Comparison of ENCODE assay signal across 8 cellular contexts in genomic region chr10:7410306-7410799, GRCh38. TPM values are rescaled to one million over a fixed set of nuclear protein-coding genes. Genes with fewer than 3 reads are reported as not detected.
DNase-seq lines count a peak whose midpoint lies in the region; ATAC-seq, FAIRE-seq and TF ChIP-seq lines count a peak whose summit lies in the region.

No MANE protein-coding gene starts in this region.

- H2AFZ ChIP-seq in HepG2 (ENCODE audit: low read length) = no peak overlapping the region

- H3K9me3 ChIP-seq in HepG2 (ENCODE audit: low read length) = no peaks in the 10 kb centered on the region

- no peaks in the 10 kb centered on the region for H3K9me3 Mint-ChIP-seq in stimulated activated naive B cell treated with anti-CD40 and anti-IgM and Interleukin-4, amounts not matched to agents 10 μg/mL and 1 μg/mL and 100 μg/mL, for 72 hours

- H3K4me1 ChIP-seq in HepG2 (ENCODE audit: insufficient read depth, low read length) = no peaks in the 10 kb centered on the region

- H3K4me1 Mint-ChIP-seq in stimulated activated naive B cell treated with anti-CD40 and anti-IgM and Interleukin-4, amounts not matched to agents 10 μg/mL and 1 μg/mL and 100 μg/mL, for 72 hours = peaks cover 30 to 62% of the 10 kb centered on the region in 2 donors

- TF ChIP-seq RAD21 in HepG2 (CRISPR knock-in tag; IDR thresholded peaks at IDR 0.05) = no peak

- WGBS in HepG2 (ENCODE audit: low lambda C conversion rate) = 9% methylated on average over 35 of the region's 35 CpGs

- H3K27ac ChIP-seq in HepG2 (ENCODE audit: extremely low read length, insufficient read depth, low read length) = no peak overlapping the region

- no peaks in the 10 kb centered on the region for H3K36me3 ChIP-seq in HepG2 (replicated peaks in 1 of 2; ENCODE audit: control insufficient read depth in 1 of 2, insufficient read depth in 2 of 2, low read length in 2 of 2)

- TF ChIP-seq EP300 in HepG2 (IDR thresholded peaks at IDR 0.05; ENCODE audit: low read depth in 2 of 2, low read length in 2 of 2) (no peak), HepG2 (CRISPR knock-in tag; IDR thresholded peaks at IDR 0.05; ENCODE audit: borderline replicate concordance) (no peak)

- peaks cover 4 to 33% of the 10 kb centered on the region in 2 experiments; a peak in 4 of 5 replicates for H3K27me3 ChIP-seq in HepG2 (ENCODE audit: control insufficient read depth in 1 of 2, insufficient read depth in 2 of 2, low read length in 2 of 2)

- no peak for TF ChIP-seq CTCF in cardiac fibroblast (IDR thresholded peaks at IDR 0.05; ENCODE audit: low read depth, low read length)
- TF ChIP-seq CTCF in HepG2 (CRISPR knock-in tag; IDR thresholded peaks at IDR 0.05) = no peak

- intact Hi-C loops in HepG2 (cut with micrococcal nuclease; ENCODE audit: unreplicated experiment) = no loop called here

- ATAC-seq in GM18505 (IDR thresholded peaks at IDR 0.05; ENCODE audit: unreplicated experiment) (no peak), SK-N-SH treated with all-trans-retinoic acid at 6 μM for 48 hours (peak; percentile 30), HepG2 (peak; percentile 16; the same call in 1 of the 3 replicates), GM21360 (IDR thresholded peaks at IDR 0.05; ENCODE audit: unreplicated experiment) (no peak), GM18868 (IDR thresholded peaks at IDR 0.05; ENCODE audit: unreplicated experiment) (no peak)
- peak; percentile 8 to 14 for ATAC-seq in stimulated activated naive B cell treated with anti-CD40 and anti-IgM and Interleukin-4, amounts not matched to agents 10 μg/mL and 1 μg/mL and 100 μg/mL, for 72 hours (replicated peaks)

- TF ChIP-seq POLR2A in GM18505 (IDR thresholded peaks at IDR 0.05; ENCODE audit: borderline replicate concordance, extremely low read depth, insufficient read depth, insufficient read length) (peak; percentile 13), HepG2 (IDR thresholded peaks at IDR 0.05; ENCODE audit: insufficient read depth in 1 of 2, low read depth in 2 of 2, low read length in 2 of 2) (no peak)

- no peaks in the 10 kb centered on the region for H4K20me1 ChIP-seq in HepG2 (ENCODE audit: insufficient read depth, low read length)

- H3K4me3 Mint-ChIP-seq in stimulated activated naive B cell treated with anti-CD40 and anti-IgM and Interleukin-4, amounts not matched to agents 10 μg/mL and 1 μg/mL and 100 μg/mL, for 72 hours = peak overlapping the region; percentile 91 to 97

- no peak overlapping the region for H3K9ac ChIP-seq in HepG2 (ENCODE audit: insufficient read depth, low read depth, low read length)

- peak overlapping the region; percentile 52 to 80 for H3K4me3 ChIP-seq in cardiac fibroblast (replicated peaks in 1 of 2; ENCODE audit: low read depth in 2 of 2, low read length in 2 of 2)
- peak overlapping the region; percentile 12 to 46 (median 29); a peak in 2 of 6 replicates for H3K4me3 ChIP-seq in HepG2 (replicated peaks in 1 of 3; ENCODE audit: insufficient read depth in 1 of 3, low read depth in 2 of 3, low read length in 3 of 3)

- DNase-seq in cardiac fibroblast (ENCODE audit: low read depth in 2 of 2) (no peak), HepG2 (ENCODE audit: low spot score) (no peak), RCC 7860 (ENCODE audit: low spot score) (no peak)
- DNase-seq in stimulated activated naive B cell treated with anti-CD40 and anti-IgM and Interleukin-4, amounts not matched to agents 10 μg/mL and 1 μg/mL and 100 μg/mL, for 72 hours = peak; percentile 28

- CTCF ChIA-PET in HepG2 (lab: Yijun Ruan, JAX; ENCODE audit: low intra/inter-chr PET ratio, low total read pairs) = no interaction called here

- in situ Hi-C loops in HepG2 (cut with HindIII; ENCODE audit: extremely low pct_ligation_motif_present, low pct_unique_long_range_greater_than_20kb) = loop anchor here (10.0 kb wide), 1 partner anchor 496 kb away; no protein-coding TSS in a partner anchor

- H3K79me2 ChIP-seq in HepG2 (ENCODE audit: insufficient read depth, low read length) = no peaks in the 10 kb centered on the region

- peak overlapping the region; percentile 47 for H3K4me2 ChIP-seq in HepG2 (ENCODE audit: low read depth, low read length)

- POLR2A ChIA-PET in HepG2 (lab: Yijun Ruan, JAX) = no interaction called here

- H3K27me3 Mint-ChIP-seq in stimulated activated naive B cell treated with anti-CD40 and anti-IgM and Interleukin-4, amounts not matched to agents 10 μg/mL and 1 μg/mL and 100 μg/mL, for 72 hours = peaks cover 8 to 27% of the 10 kb centered on the region in 2 donors

- BruUV-seq in HepG2 (replicated peaks; lab: Mats Ljungman, UMichigan) = no TSS peak

- H3K36me3 Mint-ChIP-seq in stimulated activated naive B cell treated with anti-CD40 and anti-IgM and Interleukin-4, amounts not matched to agents 10 μg/mL and 1 μg/mL and 100 μg/mL, for 72 hours = peaks cover 10 to 21% of the 10 kb centered on the region in 2 donors

- peak overlapping the region; percentile 95 for H3K27ac Mint-ChIP-seq in stimulated activated naive B cell treated with anti-CD40 and anti-IgM and Interleukin-4, amounts not matched to agents 10 μg/mL and 1 μg/mL and 100 μg/mL, for 72 hours

- FAIRE-seq in HepG2 (lab: Jason Lieb, UNC) (no peak), RCC 7860 (lab: Jason Lieb, UNC) (no peak)

TF ChIP-seq in SK-N-SH treated with all-trans-retinoic acid at 6 μM for 48 hours, 23 proteins besides CTCF, POLR2A, EP300 and RAD21:
- TF ChIP-seq ARNTL (CRISPR knock-in tag; IDR thresholded peaks at IDR 0.05; ENCODE audit: borderline replicate concordance, low read depth) = no peak
TF ChIP-seq in SK-N-SH treated with all-trans-retinoic acid at 6 μM for 48 hours: peak in this region for 0.

TF ChIP-seq in HepG2, 621 proteins besides CTCF, POLR2A, EP300 and RAD21:
- TF ChIP-seq ZNF251 (CRISPR knock-in tag; IDR thresholded peaks at IDR 0.05) = no peak
- no peak for TF ChIP-seq CENPT (CRISPR knock-in tag; IDR thresholded peaks at IDR 0.05; ENCODE audit: low read depth)
- TF ChIP-seq ZFP36 (IDR thresholded peaks at IDR 0.05; ENCODE audit: borderline replicate concordance, low read depth, low read length, partially characterized antibody) = no peak
- TF ChIP-seq, protein P1, sequence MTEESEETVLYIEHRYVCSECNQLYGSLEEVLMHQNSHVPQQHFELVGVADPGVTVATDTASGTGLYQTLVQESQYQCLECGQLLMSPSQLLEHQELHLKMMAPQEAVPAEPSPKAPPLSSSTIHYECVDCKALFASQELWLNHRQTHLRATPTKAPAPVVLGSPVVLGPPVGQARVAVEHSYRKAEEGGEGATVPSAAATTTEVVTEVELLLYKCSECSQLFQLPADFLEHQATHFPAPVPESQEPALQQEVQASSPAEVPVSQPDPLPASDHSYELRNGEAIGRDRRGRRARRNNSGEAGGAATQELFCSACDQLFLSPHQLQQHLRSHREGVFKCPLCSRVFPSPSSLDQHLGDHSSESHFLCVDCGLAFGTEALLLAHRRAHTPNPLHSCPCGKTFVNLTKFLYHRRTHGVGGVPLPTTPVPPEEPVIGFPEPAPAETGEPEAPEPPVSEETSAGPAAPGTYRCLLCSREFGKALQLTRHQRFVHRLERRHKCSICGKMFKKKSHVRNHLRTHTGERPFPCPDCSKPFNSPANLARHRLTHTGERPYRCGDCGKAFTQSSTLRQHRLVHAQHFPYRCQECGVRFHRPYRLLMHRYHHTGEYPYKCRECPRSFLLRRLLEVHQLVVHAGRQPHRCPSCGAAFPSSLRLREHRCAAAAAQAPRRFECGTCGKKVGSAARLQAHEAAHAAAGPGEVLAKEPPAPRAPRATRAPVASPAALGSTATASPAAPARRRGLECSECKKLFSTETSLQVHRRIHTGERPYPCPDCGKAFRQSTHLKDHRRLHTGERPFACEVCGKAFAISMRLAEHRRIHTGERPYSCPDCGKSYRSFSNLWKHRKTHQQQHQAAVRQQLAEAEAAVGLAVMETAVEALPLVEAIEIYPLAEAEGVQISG (CRISPR knock-in tag; IDR thresholded peaks at IDR 0.05) = no peak
- TF ChIP-seq ZNF615 (CRISPR knock-in tag; IDR thresholded peaks at IDR 0.05; ENCODE audit: borderline replicate concordance) = no peak
- TF ChIP-seq ZNF792 (CRISPR knock-in tag; IDR thresholded peaks at IDR 0.05) = no peak
- no peak for TF ChIP-seq ZNF678 (CRISPR knock-in tag; IDR thresholded peaks at IDR 0.05)
- TF ChIP-seq EZH2 (conservative IDR thresholded peaks at IDR 0.05; ENCODE audit: low read depth, low read length) = 0 out of 2 replicates have a peak, but pooled peaks have one; percentile 33

RNA-seq across cellular contexts. Expression of gene SFMBT2, which starts 0.5 kb away (rescaled TPM):
- 0.02 and 0.04 TPM in 2 replicates for total RNA-seq in HepG2 (2016; rRNA removed; fragmentation: Illumina TruSeq; extraction: Trizol)
- not detected in 2 replicates for total RNA-seq in HepG2 (2016; cell fraction: cytosol; rRNA removed; fragmentation: Illumina TruSeq; extraction: Trizol; ENCODE audit: low read depth)
- total RNA-seq in HepG2 (2016; cell fraction: insoluble cytoplasmic fraction; rRNA removed; fragmentation: Illumina TruSeq; extraction: Trizol) = 0.02 TPM in 1 of 2 replicates, not detected in the other
- total RNA-seq in HepG2 (2016; cell fraction: membrane; rRNA removed; fragmentation: Illumina TruSeq; extraction: Trizol) = not detected in 2 replicates
- 0.03 TPM in 1 of 2 replicates, not detected in the other for total RNA-seq in HepG2 (2016; cell fraction: nucleus; rRNA removed; fragmentation: Illumina TruSeq; extraction: Trizol)
- polyA plus RNA-seq in HepG2 (2011; rRNA removed) = 0.01 TPM in 2 replicates
- 0.01 TPM in 2 replicates for polyA plus RNA-seq in HepG2 (2011; cell fraction: cytosol; rRNA removed)
- 0.02 and 0.06 TPM in 2 replicates for polyA plus RNA-seq in HepG2 (2011; cell fraction: nucleus; rRNA removed)
- polyA plus RNA-seq in HepG2 (2012) = not detected in 2 replicates
- not detected in 2 replicates for polyA plus RNA-seq in HepG2 (2016; cell fraction: cytosol; fragmentation: Illumina TruSeq; extraction: Trizol; ENCODE audit: low read depth)
- polyA plus RNA-seq in HepG2 (2016; cell fraction: insoluble cytoplasmic fraction; fragmentation: Illumina TruSeq; extraction: Trizol; ENCODE audit: low read depth) = not detected in 2 replicates
- polyA plus RNA-seq in HepG2 (2016; cell fraction: membrane; fragmentation: Illumina TruSeq; extraction: Trizol; ENCODE audit: low read depth) = not detected in 2 replicates
- polyA plus RNA-seq in HepG2 (2016; cell fraction: nucleus; fragmentation: Illumina TruSeq; extraction: Trizol; ENCODE audit: insufficient read depth, low read depth) = not detected in 2 replicates
- polyA minus RNA-seq in HepG2 (2011; rRNA and poly(A)+ RNA removed; ENCODE audit: low replicate concordance) = 0.14 and 27.7 TPM in 2 replicates
- polyA minus RNA-seq in HepG2 (2011; cell fraction: cytosol; rRNA and poly(A)+ RNA removed) = 0.09 and 0.69 TPM in 2 replicates
- 0.12 and 0.13 TPM in 2 replicates for polyA minus RNA-seq in HepG2 (2011; cell fraction: nucleus; rRNA and poly(A)+ RNA removed)

Comparison
In these comparisons a context has a peak if more than half of its experiments do, and no peak if none do; other contexts are left out.
1. ATAC-seq: peak in SK-N-SH treated with all-trans-retinoic acid at 6 μM for 48 hours (single experiment), HepG2 (single experiment) and stimulated activated naive B cell treated with anti-CD40 and anti-IgM and Interleukin-4, amounts not matched to agents 10 μg/mL and 1 μg/mL and 100 μg/mL, for 72 hours (2 of 2); none in GM18505 (single experiment), GM21360 (single experiment) and GM18868 (single experiment).